2 cellular contexts compared by ENCODE assay signal in genomic region chr17:41956522-41956921, GRCh38.
TF ChIP-seq lines count a peak whose summit lies in the region.

No MANE protein-coding gene starts in this region.

TF ChIP-seq in IMR-90, 13 proteins besides CTCF, POLR2A, EP300 and RAD21 (continued from another document):
- TF ChIP-seq MXI1 (IDR thresholded peaks at IDR 0.05; ENCODE audit: borderline replicate concordance, low read depth, low read length) = no peak

TF ChIP-seq in GM23338, 12 proteins besides CTCF, POLR2A, EP300 and RAD21:
- TF ChIP-seq, protein P1, sequence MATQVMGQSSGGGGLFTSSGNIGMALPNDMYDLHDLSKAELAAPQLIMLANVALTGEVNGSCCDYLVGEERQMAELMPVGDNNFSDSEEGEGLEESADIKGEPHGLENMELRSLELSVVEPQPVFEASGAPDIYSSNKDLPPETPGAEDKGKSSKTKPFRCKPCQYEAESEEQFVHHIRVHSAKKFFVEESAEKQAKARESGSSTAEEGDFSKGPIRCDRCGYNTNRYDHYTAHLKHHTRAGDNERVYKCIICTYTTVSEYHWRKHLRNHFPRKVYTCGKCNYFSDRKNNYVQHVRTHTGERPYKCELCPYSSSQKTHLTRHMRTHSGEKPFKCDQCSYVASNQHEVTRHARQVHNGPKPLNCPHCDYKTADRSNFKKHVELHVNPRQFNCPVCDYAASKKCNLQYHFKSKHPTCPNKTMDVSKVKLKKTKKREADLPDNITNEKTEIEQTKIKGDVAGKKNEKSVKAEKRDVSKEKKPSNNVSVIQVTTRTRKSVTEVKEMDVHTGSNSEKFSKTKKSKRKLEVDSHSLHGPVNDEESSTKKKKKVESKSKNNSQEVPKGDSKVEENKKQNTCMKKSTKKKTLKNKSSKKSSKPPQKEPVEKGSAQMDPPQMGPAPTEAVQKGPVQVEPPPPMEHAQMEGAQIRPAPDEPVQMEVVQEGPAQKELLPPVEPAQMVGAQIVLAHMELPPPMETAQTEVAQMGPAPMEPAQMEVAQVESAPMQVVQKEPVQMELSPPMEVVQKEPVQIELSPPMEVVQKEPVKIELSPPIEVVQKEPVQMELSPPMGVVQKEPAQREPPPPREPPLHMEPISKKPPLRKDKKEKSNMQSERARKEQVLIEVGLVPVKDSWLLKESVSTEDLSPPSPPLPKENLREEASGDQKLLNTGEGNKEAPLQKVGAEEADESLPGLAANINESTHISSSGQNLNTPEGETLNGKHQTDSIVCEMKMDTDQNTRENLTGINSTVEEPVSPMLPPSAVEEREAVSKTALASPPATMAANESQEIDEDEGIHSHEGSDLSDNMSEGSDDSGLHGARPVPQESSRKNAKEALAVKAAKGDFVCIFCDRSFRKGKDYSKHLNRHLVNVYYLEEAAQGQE (IDR thresholded peaks at IDR 0.05; ENCODE audit: unreplicated experiment) = no peak
- TF ChIP-seq CREB1 (CRISPR knock-in tag; IDR thresholded peaks at IDR 0.05; ENCODE audit: low read depth) = no peak
- no peak for TF ChIP-seq ZNF331 (CRISPR knock-in tag; IDR thresholded peaks at IDR 0.05; ENCODE audit: low read depth)
- no peak for TF ChIP-seq POLR2AphosphoS5 (IDR thresholded peaks at IDR 0.05; ENCODE audit: low read depth)
- TF ChIP-seq EZH2phosphoT487 (IDR thresholded peaks at IDR 0.05; ENCODE audit: unreplicated experiment) = no peak
- TF ChIP-seq ETS1 (IDR thresholded peaks at IDR 0.05) = no peak
